8 cellular contexts compared by ENCODE assay signal in the genomic region with DNA sequence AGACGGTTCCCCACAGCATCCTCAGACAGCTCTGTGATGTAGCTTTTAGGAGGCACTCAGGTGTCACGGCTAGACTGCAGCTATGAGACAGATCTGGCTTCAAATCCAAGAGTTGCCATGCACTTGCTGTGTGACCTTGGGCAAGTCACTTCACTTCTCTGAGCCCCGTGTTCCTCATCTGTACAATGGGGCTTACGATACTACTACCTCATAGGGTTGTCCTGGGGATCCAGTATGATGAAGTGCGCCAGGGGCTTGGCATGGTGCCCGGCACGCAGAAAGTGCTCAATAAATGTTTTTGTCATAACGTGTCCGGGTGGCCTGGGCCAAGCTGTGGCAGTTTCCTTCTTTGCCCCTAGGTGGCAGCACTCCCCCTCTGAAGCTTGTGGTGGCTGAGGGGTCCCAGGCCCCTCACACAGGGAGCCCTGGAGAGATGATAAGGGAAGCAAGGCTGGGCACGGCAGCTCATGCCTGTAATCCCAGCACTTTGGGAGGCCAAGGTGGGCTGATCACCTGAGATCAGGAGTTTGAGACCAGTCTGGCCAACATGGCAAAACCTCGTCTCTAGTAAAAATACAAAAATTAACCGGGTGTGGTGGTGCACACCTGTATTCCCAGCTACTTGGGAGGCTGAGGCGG. TPM values are rescaled to one million over a fixed set of nuclear protein-coding genes. Genes with fewer than 3 reads are reported as not detected.
DNase-seq lines count a peak whose midpoint lies in the region; ATAC-seq and TF ChIP-seq lines count a peak whose summit lies in the region.

No MANE protein-coding gene starts in this region.

- peak overlapping the region in 1 of 7 donors; percentile 50 for H3K27ac Mint-ChIP-seq in CD14-positive monocyte
- H3K27ac Mint-ChIP-seq in activated CD4-positive, alpha-beta T cell treated with anti-CD3 and anti-CD28 coated beads, Interleukin-2, amount 10 ng/mL, durations not matched to agents 7 days and 5 days: peak overlapping the region; percentile 4

- H3K36me3 ChIP-seq in mucosa of descending colon (ENCODE audit: low read depth) (no peaks in the 10 kb centered on the region), thoracic aorta (no peaks in the 10 kb centered on the region)

- CTCF ChIA-PET in activated CD4-positive, alpha-beta T cell treated with anti-CD3 and anti-CD28 coated beads, Interleukin-2, amount 10 ng/mL, durations not matched to agents 7 days and 5 days (lab: Charles Lee): interaction anchor here (0.6 to 1.6 kb wide), 9 partner anchors 10 to 337 kb away, joined by 3 to 5 read pairs (median 3); no protein-coding TSS in a partner anchor

- H3K27me3 Mint-ChIP-seq in CD14-positive monocyte (ENCODE audit: low read depth in 3 of 3): no peaks in the 10 kb centered on the region
- H3K27me3 Mint-ChIP-seq in activated CD4-positive, alpha-beta T cell treated with anti-CD3 and anti-CD28 coated beads, Interleukin-2, amount 10 ng/mL, durations not matched to agents 7 days and 5 days: no peaks in the 10 kb centered on the region

- no peak overlapping the region for H3K27ac ChIP-seq in thoracic aorta

- intact Hi-C loops in CD14-positive monocyte (cut with micrococcal nuclease) (no loop called here), mucosa of descending colon (cut with DNase I, micrococcal nuclease) (no loop called here)

- ATAC-seq in mucosa of descending colon (peak; percentile 5), thoracic aorta (ENCODE audit: insufficient number of reproducible peaks, low FRiP score, low read depth) (no peak), GM21737 (IDR thresholded peaks at IDR 0.05; ENCODE audit: unreplicated experiment) (no peak), HG03175 (IDR thresholded peaks at IDR 0.05; ENCODE audit: unreplicated experiment) (no peak)

- peaks cover 34% of the 10 kb centered on the region for H3K4me1 Mint-ChIP-seq in CD14-positive monocyte
- H3K4me1 Mint-ChIP-seq in activated CD4-positive, alpha-beta T cell treated with anti-CD3 and anti-CD28 coated beads, Interleukin-2, amount 10 ng/mL, durations not matched to agents 7 days and 5 days: peaks cover 34% of the 10 kb centered on the region

- H3K4me3 ChIP-seq in mucosa of descending colon (no peak overlapping the region), thoracic aorta (no peak overlapping the region)

- H3K4me1 ChIP-seq in mucosa of descending colon (ENCODE audit: low read depth) (peaks cover 30% of the 10 kb centered on the region), thoracic aorta (ENCODE audit: control insufficient read depth in 1 of 2, low read depth in 2 of 2) (peaks cover 0 to 8% of the 10 kb centered on the region in 2 donors)

- H3K4me3 Mint-ChIP-seq in CD14-positive monocyte: no peak overlapping the region
- no peak overlapping the region for H3K4me3 Mint-ChIP-seq in activated CD4-positive, alpha-beta T cell treated with anti-CD3 and anti-CD28 coated beads, Interleukin-2, amount 10 ng/mL, durations not matched to agents 7 days and 5 days

- no peaks in the 10 kb centered on the region for H3K27me3 ChIP-seq in thoracic aorta (replicated peaks; ENCODE audit: insufficient read depth)

- no peak for DNase-seq in CD14-positive monocyte (ENCODE audit: low spot score)
- peak; percentile 69 for DNase-seq in HuH-7.5 (ENCODE audit: low spot score)
- DNase-seq in activated CD4-positive, alpha-beta T cell treated with anti-CD3 and anti-CD28 coated beads, Interleukin-2, amount 10 ng/mL, durations not matched to agents 7 days and 5 days: peak; percentile 55
- DNase-seq in ecto neural progenitor cell (ENCODE audit: low spot score): peak; percentile 75
- peak; percentile 68 to 76 (median 74) for DNase-seq in mucosa of descending colon
- DNase-seq in thoracic aorta (ENCODE audit: low spot score): no peak

- H3K9me3 ChIP-seq in mucosa of descending colon: no peaks in the 10 kb centered on the region
- no peaks in the 10 kb centered on the region for H3K9me3 ChIP-seq in thoracic aorta

- TF ChIP-seq CTCF in CD14-positive monocyte (IDR thresholded peaks at IDR 0.05): peak; percentile 95
- peak; percentile 75 for TF ChIP-seq CTCF in mucosa of descending colon (IDR thresholded peaks at IDR 0.05)
- TF ChIP-seq CTCF in thoracic aorta (IDR thresholded peaks at IDR 0.05): peak; percentile 61

- peaks cover 12 to 30% of the 10 kb centered on the region in 2 donors for H3K36me3 Mint-ChIP-seq in CD14-positive monocyte
- H3K36me3 Mint-ChIP-seq in activated CD4-positive, alpha-beta T cell treated with anti-CD3 and anti-CD28 coated beads, Interleukin-2, amount 10 ng/mL, durations not matched to agents 7 days and 5 days (ENCODE audit: low read depth): peaks cover 3% of the 10 kb centered on the region

- POLR2A ChIA-PET in activated CD4-positive, alpha-beta T cell treated with anti-CD3 and anti-CD28 coated beads, Interleukin-2, amount 10 ng/mL, durations not matched to agents 7 days and 5 days (lab: Charles Lee): interaction anchor here (0.6 kb wide), 1 partner anchor 141 kb away, joined by 4 read pairs; no protein-coding TSS in a partner anchor

- H3K9me3 Mint-ChIP-seq in CD14-positive monocyte: peaks cover 0 to 1% (median 0%) of the 10 kb centered on the region in 7 donors
- H3K9me3 Mint-ChIP-seq in activated CD4-positive, alpha-beta T cell treated with anti-CD3 and anti-CD28 coated beads, Interleukin-2, amount 10 ng/mL, durations not matched to agents 7 days and 5 days: no peaks in the 10 kb centered on the region

RNA-seq across cellular contexts. Expression of a gene that starts 19.1 kb away (rescaled TPM):
- polyA plus RNA-seq in CD14-positive monocyte: 10 to 100 TPM in 1 of 2 donors, 1 to 10 TPM in 1; 7.1 to 10.0 TPM
- 100 to 1,000 TPM; 105 to 108 TPM for total RNA-seq in activated CD4-positive, alpha-beta T cell treated with anti-CD3 and anti-CD28 coated beads, Interleukin-2, amount 10 ng/mL, durations not matched to agents 7 days and 5 days
- total RNA-seq in mucosa of descending colon (100 to 1,000 TPM; 167 to 230 (median 184) TPM), thoracic aorta (100 to 1,000 TPM in 1 of 2 donors, 10 to 100 TPM in 1; 69.5 to 104 TPM)

Comparison
In these comparisons a context has a peak if more than half of its experiments do, and no peak if none do; other contexts are left out.
1. DNase-seq: peak in HuH-7.5 (single experiment), activated CD4-positive, alpha-beta T cell treated with anti-CD3 and anti-CD28 coated beads, Interleukin-2, amount 10 ng/mL, durations not matched to agents 7 days and 5 days (single experiment), ecto neural progenitor cell (single experiment) and mucosa of descending colon (3 of 3); none in CD14-positive monocyte (single experiment) and thoracic aorta (single experiment).
2. Peak in every context shown above with its lines, with median percentiles within 50 percentile points of each other: CTCF ChIP-seq.